ENCODE assay signal across 1 cellular context in the genomic region with DNA sequence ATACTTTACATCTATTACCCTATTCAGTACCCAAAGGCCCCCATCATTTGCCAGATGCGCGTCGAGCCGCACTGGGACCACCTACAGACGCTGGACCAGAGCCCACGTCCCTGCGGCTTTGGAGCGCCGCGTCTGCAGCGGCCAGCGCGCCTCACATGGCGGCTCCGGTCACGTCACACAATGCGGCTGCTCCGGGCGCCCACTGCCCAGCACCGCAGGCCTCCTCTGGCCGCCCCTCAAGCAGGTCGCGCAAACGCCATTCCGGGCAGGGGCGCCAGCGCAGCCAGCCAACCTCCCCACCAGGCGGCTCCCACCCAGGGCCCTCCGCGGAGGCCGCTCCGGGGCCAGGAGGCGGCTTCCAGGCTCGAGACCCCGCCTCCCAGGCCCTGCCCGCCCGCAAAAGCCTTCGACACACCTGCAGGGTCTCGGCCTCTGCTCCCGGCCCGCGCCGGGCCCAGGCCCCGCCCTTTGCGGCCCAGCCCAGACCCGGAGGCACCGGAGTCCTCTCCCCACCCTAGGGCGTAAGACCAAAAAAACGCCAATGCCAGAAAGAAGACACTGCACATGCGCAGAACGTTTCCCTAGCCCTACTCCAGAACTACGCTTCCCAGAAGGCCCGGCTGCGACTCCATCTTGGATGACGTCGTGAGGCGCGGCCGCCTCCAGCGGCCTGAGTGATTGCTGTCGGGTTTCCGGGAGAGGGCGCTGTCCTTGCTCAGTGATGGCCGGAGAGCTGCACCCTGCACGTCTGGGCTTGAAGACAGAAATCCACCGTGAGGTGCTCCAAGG.
A peak's percentile ranks its signal among the peaks of the same experiment; 100 is the strongest.
TF ChIP-seq lines count a peak whose summit lies in the region.

A gene (minus strand): TSS at position 557 of the 789 bp plus-strand sequence. CDS start 4,925 bp downstream, outside the sequence.

TF ChIP-seq in WTC11, 78 proteins besides CTCF, POLR2A, EP300 and RAD21 (continued from another document):
- TF ChIP-seq, protein P1, sequence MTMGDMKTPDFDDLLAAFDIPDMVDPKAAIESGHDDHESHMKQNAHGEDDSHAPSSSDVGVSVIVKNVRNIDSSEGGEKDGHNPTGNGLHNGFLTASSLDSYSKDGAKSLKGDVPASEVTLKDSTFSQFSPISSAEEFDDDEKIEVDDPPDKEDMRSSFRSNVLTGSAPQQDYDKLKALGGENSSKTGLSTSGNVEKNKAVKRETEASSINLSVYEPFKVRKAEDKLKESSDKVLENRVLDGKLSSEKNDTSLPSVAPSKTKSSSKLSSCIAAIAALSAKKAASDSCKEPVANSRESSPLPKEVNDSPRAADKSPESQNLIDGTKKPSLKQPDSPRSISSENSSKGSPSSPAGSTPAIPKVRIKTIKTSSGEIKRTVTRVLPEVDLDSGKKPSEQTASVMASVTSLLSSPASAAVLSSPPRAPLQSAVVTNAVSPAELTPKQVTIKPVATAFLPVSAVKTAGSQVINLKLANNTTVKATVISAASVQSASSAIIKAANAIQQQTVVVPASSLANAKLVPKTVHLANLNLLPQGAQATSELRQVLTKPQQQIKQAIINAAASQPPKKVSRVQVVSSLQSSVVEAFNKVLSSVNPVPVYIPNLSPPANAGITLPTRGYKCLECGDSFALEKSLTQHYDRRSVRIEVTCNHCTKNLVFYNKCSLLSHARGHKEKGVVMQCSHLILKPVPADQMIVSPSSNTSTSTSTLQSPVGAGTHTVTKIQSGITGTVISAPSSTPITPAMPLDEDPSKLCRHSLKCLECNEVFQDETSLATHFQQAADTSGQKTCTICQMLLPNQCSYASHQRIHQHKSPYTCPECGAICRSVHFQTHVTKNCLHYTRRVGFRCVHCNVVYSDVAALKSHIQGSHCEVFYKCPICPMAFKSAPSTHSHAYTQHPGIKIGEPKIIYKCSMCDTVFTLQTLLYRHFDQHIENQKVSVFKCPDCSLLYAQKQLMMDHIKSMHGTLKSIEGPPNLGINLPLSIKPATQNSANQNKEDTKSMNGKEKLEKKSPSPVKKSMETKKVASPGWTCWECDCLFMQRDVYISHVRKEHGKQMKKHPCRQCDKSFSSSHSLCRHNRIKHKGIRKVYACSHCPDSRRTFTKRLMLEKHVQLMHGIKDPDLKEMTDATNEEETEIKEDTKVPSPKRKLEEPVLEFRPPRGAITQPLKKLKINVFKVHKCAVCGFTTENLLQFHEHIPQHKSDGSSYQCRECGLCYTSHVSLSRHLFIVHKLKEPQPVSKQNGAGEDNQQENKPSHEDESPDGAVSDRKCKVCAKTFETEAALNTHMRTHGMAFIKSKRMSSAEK (CRISPR knock-in tag; IDR thresholded peaks at IDR 0.05; ENCODE audit: borderline replicate concordance), result no peak
- TF ChIP-seq, protein P2, sequence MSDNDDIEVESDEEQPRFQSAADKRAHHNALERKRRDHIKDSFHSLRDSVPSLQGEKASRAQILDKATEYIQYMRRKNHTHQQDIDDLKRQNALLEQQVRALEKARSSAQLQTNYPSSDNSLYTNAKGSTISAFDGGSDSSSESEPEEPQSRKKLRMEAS (CRISPR knock-in tag; IDR thresholded peaks at IDR 0.05), result peak; percentile 63; the same call in 1 of the 2 replicates
- TF ChIP-seq, protein P3, sequence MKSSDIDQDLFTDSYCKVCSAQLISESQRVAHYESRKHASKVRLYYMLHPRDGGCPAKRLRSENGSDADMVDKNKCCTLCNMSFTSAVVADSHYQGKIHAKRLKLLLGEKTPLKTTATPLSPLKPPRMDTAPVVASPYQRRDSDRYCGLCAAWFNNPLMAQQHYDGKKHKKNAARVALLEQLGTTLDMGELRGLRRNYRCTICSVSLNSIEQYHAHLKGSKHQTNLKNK (CRISPR knock-in tag; IDR thresholded peaks at IDR 0.05), result no peak
- TF ChIP-seq ATF1 (CRISPR knock-in tag; IDR thresholded peaks at IDR 0.05), result no peak
- TF ChIP-seq RORB (CRISPR knock-in tag; IDR thresholded peaks at IDR 0.05), result no peak
- TF ChIP-seq, protein P4, sequence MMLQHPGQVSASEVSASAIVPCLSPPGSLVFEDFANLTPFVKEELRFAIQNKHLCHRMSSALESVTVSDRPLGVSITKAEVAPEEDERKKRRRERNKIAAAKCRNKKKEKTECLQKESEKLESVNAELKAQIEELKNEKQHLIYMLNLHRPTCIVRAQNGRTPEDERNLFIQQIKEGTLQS (CRISPR knock-in tag; conservative IDR thresholded peaks at IDR 0.05), result no peak
- TF ChIP-seq, protein P5, sequence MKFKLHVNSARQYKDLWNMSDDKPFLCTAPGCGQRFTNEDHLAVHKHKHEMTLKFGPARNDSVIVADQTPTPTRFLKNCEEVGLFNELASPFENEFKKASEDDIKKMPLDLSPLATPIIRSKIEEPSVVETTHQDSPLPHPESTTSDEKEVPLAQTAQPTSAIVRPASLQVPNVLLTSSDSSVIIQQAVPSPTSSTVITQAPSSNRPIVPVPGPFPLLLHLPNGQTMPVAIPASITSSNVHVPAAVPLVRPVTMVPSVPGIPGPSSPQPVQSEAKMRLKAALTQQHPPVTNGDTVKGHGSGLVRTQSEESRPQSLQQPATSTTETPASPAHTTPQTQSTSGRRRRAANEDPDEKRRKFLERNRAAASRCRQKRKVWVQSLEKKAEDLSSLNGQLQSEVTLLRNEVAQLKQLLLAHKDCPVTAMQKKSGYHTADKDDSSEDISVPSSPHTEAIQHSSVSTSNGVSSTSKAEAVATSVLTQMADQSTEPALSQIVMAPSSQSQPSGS (CRISPR knock-in tag; IDR thresholded peaks at IDR 0.05; ENCODE audit: borderline replicate concordance, low read depth), result no peak
- no peak for TF ChIP-seq SMAD3 (CRISPR knock-in tag; IDR thresholded peaks at IDR 0.05; ENCODE audit: borderline replicate concordance)
- TF ChIP-seq, protein P6, sequence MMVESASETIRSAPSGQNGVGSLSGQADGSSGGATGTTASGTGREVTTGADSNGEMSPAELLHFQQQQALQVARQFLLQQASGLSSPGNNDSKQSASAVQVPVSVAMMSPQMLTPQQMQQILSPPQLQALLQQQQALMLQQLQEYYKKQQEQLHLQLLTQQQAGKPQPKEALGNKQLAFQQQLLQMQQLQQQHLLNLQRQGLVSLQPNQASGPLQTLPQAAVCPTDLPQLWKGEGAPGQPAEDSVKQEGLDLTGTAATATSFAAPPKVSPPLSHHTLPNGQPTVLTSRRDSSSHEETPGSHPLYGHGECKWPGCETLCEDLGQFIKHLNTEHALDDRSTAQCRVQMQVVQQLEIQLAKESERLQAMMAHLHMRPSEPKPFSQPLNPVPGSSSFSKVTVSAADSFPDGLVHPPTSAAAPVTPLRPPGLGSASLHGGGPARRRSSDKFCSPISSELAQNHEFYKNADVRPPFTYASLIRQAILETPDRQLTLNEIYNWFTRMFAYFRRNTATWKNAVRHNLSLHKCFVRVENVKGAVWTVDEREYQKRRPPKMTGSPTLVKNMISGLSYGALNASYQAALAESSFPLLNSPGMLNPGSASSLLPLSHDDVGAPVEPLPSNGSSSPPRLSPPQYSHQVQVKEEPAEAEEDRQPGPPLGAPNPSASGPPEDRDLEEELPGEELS (CRISPR knock-in tag; IDR thresholded peaks at IDR 0.05), result no peak
- TF ChIP-seq, protein P7, sequence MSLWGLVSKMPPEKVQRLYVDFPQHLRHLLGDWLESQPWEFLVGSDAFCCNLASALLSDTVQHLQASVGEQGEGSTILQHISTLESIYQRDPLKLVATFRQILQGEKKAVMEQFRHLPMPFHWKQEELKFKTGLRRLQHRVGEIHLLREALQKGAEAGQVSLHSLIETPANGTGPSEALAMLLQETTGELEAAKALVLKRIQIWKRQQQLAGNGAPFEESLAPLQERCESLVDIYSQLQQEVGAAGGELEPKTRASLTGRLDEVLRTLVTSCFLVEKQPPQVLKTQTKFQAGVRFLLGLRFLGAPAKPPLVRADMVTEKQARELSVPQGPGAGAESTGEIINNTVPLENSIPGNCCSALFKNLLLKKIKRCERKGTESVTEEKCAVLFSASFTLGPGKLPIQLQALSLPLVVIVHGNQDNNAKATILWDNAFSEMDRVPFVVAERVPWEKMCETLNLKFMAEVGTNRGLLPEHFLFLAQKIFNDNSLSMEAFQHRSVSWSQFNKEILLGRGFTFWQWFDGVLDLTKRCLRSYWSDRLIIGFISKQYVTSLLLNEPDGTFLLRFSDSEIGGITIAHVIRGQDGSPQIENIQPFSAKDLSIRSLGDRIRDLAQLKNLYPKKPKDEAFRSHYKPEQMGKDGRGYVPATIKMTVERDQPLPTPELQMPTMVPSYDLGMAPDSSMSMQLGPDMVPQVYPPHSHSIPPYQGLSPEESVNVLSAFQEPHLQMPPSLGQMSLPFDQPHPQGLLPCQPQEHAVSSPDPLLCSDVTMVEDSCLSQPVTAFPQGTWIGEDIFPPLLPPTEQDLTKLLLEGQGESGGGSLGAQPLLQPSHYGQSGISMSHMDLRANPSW (CRISPR knock-in tag; conservative IDR thresholded peaks at IDR 0.05; ENCODE audit: low read depth), result no peak
- no peak for TF ChIP-seq NR3C1 (CRISPR knock-in tag; conservative IDR thresholded peaks at IDR 0.05; ENCODE audit: low read depth)
- TF ChIP-seq, protein P8, sequence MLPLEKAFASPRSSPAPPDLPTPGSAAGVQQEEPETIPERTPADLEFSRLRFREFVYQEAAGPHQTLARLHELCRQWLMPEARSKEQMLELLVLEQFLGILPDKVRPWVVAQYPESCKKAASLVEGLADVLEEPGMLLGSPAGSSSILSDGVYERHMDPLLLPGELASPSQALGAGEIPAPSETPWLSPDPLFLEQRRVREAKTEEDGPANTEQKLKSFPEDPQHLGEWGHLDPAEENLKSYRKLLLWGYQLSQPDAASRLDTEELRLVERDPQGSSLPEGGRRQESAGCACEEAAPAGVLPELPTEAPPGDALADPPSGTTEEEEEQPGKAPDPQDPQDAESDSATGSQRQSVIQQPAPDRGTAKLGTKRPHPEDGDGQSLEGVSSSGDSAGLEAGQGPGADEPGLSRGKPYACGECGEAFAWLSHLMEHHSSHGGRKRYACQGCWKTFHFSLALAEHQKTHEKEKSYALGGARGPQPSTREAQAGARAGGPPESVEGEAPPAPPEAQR (CRISPR knock-in tag; IDR thresholded peaks at IDR 0.05), result no peak
- TF ChIP-seq ZBTB21 (CRISPR knock-in tag; IDR thresholded peaks at IDR 0.05; ENCODE audit: borderline replicate concordance), result no peak
- no peak for TF ChIP-seq NFATC4 (CRISPR knock-in tag; IDR thresholded peaks at IDR 0.05)
- TF ChIP-seq, protein P9, sequence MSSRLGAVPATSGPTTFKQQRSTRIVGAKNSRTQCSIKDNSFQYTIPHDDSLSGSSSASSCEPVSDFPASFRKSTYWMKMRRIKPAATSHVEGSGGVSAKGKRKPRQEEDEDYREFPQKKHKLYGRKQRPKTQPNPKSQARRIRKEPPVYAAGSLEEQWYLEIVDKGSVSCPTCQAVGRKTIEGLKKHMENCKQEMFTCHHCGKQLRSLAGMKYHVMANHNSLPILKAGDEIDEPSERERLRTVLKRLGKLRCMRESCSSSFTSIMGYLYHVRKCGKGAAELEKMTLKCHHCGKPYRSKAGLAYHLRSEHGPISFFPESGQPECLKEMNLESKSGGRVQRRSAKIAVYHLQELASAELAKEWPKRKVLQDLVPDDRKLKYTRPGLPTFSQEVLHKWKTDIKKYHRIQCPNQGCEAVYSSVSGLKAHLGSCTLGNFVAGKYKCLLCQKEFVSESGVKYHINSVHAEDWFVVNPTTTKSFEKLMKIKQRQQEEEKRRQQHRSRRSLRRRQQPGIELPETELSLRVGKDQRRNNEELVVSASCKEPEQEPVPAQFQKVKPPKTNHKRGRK (CRISPR knock-in tag; IDR thresholded peaks at IDR 0.05; ENCODE audit: borderline replicate concordance), result no peak
- no peak for TF ChIP-seq PRRX2 (CRISPR knock-in tag; IDR thresholded peaks at IDR 0.05)
- no peak for TF ChIP-seq CREB1 (CRISPR knock-in tag; IDR thresholded peaks at IDR 0.05)
- TF ChIP-seq, protein P10, sequence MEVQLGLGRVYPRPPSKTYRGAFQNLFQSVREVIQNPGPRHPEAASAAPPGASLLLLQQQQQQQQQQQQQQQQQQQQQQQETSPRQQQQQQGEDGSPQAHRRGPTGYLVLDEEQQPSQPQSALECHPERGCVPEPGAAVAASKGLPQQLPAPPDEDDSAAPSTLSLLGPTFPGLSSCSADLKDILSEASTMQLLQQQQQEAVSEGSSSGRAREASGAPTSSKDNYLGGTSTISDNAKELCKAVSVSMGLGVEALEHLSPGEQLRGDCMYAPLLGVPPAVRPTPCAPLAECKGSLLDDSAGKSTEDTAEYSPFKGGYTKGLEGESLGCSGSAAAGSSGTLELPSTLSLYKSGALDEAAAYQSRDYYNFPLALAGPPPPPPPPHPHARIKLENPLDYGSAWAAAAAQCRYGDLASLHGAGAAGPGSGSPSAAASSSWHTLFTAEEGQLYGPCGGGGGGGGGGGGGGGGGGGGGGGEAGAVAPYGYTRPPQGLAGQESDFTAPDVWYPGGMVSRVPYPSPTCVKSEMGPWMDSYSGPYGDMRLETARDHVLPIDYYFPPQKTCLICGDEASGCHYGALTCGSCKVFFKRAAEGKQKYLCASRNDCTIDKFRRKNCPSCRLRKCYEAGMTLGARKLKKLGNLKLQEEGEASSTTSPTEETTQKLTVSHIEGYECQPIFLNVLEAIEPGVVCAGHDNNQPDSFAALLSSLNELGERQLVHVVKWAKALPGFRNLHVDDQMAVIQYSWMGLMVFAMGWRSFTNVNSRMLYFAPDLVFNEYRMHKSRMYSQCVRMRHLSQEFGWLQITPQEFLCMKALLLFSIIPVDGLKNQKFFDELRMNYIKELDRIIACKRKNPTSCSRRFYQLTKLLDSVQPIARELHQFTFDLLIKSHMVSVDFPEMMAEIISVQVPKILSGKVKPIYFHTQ (CRISPR knock-in tag; IDR thresholded peaks at IDR 0.05), result no peak
- peak; percentile 55; the same call in 1 of the 2 replicates for TF ChIP-seq FOXP1 (CRISPR knock-in tag; IDR thresholded peaks at IDR 0.05; ENCODE audit: borderline replicate concordance)
- TF ChIP-seq ZNF423 (CRISPR knock-in tag; IDR thresholded peaks at IDR 0.05), result peak; percentile 39; the same call in 1 of the 2 replicates
- TF ChIP-seq CREM (CRISPR knock-in tag; IDR thresholded peaks at IDR 0.05), result 0 out of 2 replicates have a peak, but pooled peaks have one; percentile 38
- TF ChIP-seq RELA (CRISPR knock-in tag; IDR thresholded peaks at IDR 0.05; ENCODE audit: borderline replicate concordance), result no peak
- peak; percentile 64; the same call in 1 of the 2 replicates for TF ChIP-seq ZNF232 (CRISPR knock-in tag; IDR thresholded peaks at IDR 0.05)
